8 cellular contexts compared by ENCODE assay signal in the genomic region with DNA sequence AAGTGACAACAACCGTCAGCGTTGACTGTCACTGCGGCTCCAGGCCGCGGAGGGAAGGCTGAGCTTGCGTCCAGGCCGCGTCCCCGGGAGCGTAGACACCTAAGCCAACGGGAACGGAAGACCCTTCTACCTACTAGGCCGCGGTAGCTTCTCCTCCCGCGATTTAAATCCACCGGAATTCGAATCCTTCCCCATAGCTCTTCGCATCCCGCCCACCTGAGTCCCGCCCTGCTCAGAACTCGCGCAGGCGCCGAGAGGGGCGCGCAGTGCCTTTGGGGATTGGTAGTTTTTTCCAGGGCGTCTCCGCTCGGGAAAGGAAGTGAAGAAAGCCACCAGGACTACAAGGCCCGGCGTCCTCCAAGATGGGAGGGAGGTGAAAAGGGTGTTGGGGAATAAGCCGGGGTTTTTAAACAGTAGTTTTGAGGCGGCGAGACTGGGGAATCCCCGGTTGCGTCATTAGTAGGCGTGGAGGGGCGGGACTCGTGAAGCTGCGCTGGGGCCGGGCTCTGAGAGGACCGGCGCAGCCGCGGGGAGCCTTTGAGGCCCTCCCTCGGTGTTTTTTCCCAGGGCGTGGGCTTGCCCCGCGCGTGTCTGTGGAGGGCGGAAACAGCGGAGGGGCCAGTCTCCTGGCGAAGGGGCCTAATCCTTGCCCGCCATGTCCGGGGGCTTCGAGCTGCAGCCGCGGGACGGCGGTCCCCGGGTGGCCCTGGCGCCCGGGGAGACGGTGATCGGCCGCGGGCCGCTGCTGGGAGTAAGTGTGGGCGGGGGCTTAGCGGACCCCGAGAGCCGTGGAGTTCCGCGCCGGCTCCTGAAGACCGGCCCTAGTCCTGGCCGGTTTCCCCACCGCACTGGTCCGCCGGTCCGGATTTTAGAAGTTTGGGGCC. TPM values are rescaled to one million over a fixed set of nuclear protein-coding genes. Genes with fewer than 3 reads are reported as not detected.
DNase-seq lines count a peak whose midpoint lies in the region; ATAC-seq and TF ChIP-seq lines count a peak whose summit lies in the region.

A gene with protein sequence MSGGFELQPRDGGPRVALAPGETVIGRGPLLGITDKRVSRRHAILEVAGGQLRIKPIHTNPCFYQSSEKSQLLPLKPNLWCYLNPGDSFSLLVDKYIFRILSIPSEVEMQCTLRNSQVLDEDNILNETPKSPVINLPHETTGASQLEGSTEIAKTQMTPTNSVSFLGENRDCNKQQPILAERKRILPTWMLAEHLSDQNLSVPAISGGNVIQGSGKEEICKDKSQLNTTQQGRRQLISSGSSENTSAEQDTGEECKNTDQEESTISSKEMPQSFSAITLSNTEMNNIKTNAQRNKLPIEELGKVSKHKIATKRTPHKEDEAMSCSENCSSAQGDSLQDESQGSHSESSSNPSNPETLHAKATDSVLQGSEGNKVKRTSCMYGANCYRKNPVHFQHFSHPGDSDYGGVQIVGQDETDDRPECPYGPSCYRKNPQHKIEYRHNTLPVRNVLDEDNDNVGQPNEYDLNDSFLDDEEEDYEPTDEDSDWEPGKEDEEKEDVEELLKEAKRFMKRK (plus strand): TSS at position 509 of the 884 bp plus-strand sequence. CDS start 147 bp downstream, at position 656.
A gene with protein sequence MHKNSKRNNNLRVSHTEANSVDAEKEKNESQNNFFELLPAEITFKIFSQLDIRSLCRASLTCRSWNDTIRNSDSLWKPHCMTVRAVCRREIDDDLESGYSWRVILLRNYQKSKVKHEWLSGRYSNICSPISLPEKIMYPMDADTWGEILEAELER (minus strand): TSS at position 218 of the 884 bp plus-strand sequence. CDS start 2,149 bp downstream, outside the sequence.

- TF ChIP-seq CTCF in OCI-LY1 (IDR thresholded peaks at IDR 0.05; ENCODE audit: low read length) (no peak), endothelial cell (IDR thresholded peaks at IDR 0.05; ENCODE audit: unreplicated experiment) (no peak)

- no peaks in the 10 kb centered on the region for H3K27me3 ChIP-seq in OCI-LY1 (ENCODE audit: insufficient read depth, low read length)

- H3K4me3 Mint-ChIP-seq in endothelial cell (ENCODE audit: unreplicated experiment): peak within 1 kb of the TSS; percentile 99

- H3K9me3 ChIP-seq in OCI-LY1 (ENCODE audit: low read length) (no peaks in the 10 kb centered on the region), mesodermal cell (ENCODE audit: control insufficient read depth, low read length) (no peaks in the 10 kb centered on the region)

- peak within 1 kb of the TSS; percentile 62 for H2AFZ ChIP-seq in OCI-LY1 (ENCODE audit: low read length)

- peak within 1 kb of the TSS; percentile 87 for H3K4me2 ChIP-seq in OCI-LY1 (ENCODE audit: low read length)

- H3K36me3 ChIP-seq in OCI-LY1 (ENCODE audit: insufficient read depth, low read length) (no peaks in the 10 kb centered on the region), mesodermal cell (ENCODE audit: control insufficient read depth, insufficient read depth, low read length) (peaks cover 4% of the 10 kb centered on the region)

- DNase-seq in DMS 273 (lab: John Stamatoyannopoulos, UW; ENCODE audit: unreplicated experiment): peak; percentile 100
- peak; percentile 92 for DNase-seq in HuH-7 (ENCODE audit: low spot score)
- DNase-seq in activated T-cell treated with anti-CD3 and anti-CD28 coated beads for 1 hour (ENCODE audit: low read depth): peak; percentile 95
- peak; percentile 90 for DNase-seq in endothelial cell (ENCODE audit: low spot score)
- peak; percentile 95 for DNase-seq in stimulated activated CD8-positive, alpha-beta memory T cell treated with anti-CD3 and anti-CD28 coated beads, Interleukin-15, amount 100 ng/mL, for 24 hours (ENCODE audit: low read depth)

- no peaks in the 10 kb centered on the region for H3K9me2 ChIP-seq in OCI-LY1 (ENCODE audit: low read depth, low read length)

- WGBS in mesodermal cell (ENCODE audit: insufficient coverage in 2 of 2), 2 experiments: 0 to 1% methylated on average over 49 to 51 of the region's 82 CpGs

- no peaks in the 10 kb centered on the region for H3K27me3 Mint-ChIP-seq in endothelial cell (ENCODE audit: unreplicated experiment)

- H3K9ac ChIP-seq in OCI-LY1 (ENCODE audit: low read length): peak within 1 kb of the TSS; percentile 95

- H3K4me1 Mint-ChIP-seq in endothelial cell (ENCODE audit: unreplicated experiment): peaks cover 36% of the 10 kb centered on the region

- no peaks in the 10 kb centered on the region for H3K36me3 Mint-ChIP-seq in endothelial cell (ENCODE audit: low read depth, unreplicated experiment)

- peak within 1 kb of the TSS; percentile 41 for H3K27ac ChIP-seq in OCI-LY1 (ENCODE audit: low read depth, low read length, poor library complexity, severe bottlenecking)
- H3K27ac ChIP-seq in mesodermal cell (ENCODE audit: low read depth, low read length, severe bottlenecking): peak within 1 kb of the TSS; percentile 93

- H3K79me2 ChIP-seq in OCI-LY1 (ENCODE audit: insufficient read depth, low read length): no peaks in the 10 kb centered on the region

- peak within 1 kb of the TSS; percentile 85 for H3K27ac Mint-ChIP-seq in endothelial cell (ENCODE audit: unreplicated experiment)

- H3F3A ChIP-seq in OCI-LY1 (ENCODE audit: insufficient read depth, low read length): no peaks in the 10 kb centered on the region

- H3K4me1 ChIP-seq in OCI-LY1 (ENCODE audit: insufficient read depth, low read length, severe bottlenecking) (peaks cover 34% of the 10 kb centered on the region), mesodermal cell (ENCODE audit: control insufficient read depth, insufficient read depth, low read length, poor library complexity, severe bottlenecking) (peaks cover 23% of the 10 kb centered on the region)

- no peaks in the 10 kb centered on the region for H4K20me1 ChIP-seq in OCI-LY1 (ENCODE audit: insufficient read depth, low read length)

- ATAC-seq in GM21526 (IDR thresholded peaks at IDR 0.05; ENCODE audit: low FRiP score, unreplicated experiment): peak; percentile 88

- H3K4me3 ChIP-seq in OCI-LY1 (ENCODE audit: low read depth, low read length, poor library complexity, severe bottlenecking) (peak within 1 kb of the TSS; percentile 81), mesodermal cell (ENCODE audit: extremely low read depth, insufficient read depth, low read length, poor library complexity, severe bottlenecking) (peak within 1 kb of the TSS; percentile 87)

- H3K9me3 Mint-ChIP-seq in endothelial cell (ENCODE audit: unreplicated experiment): no peaks in the 10 kb centered on the region

RNA-seq across cellular contexts. Expression of the first gene that starts in this region (rescaled TPM):
- total RNA-seq in endothelial cell (ENCODE audit: unreplicated experiment): 12.9 TPM
- polyA plus RNA-seq in mesodermal cell (2013, experiment 1 of 2): 9.5 TPM
- polyA plus RNA-seq in mesodermal cell (2013, experiment 2 of 2): 10.1 TPM

RNA-seq across cellular contexts. Expression of the second gene that starts in this region (rescaled TPM):
- total RNA-seq in endothelial cell (ENCODE audit: unreplicated experiment): 1.6 TPM
- polyA plus RNA-seq in mesodermal cell (2013, experiment 1 of 2): 1.6 TPM
- polyA plus RNA-seq in mesodermal cell (2013, experiment 2 of 2): 1.9 TPM

Comparison
In these comparisons a context has a peak if more than half of its experiments do, and no peak if none do; other contexts are left out.
1. Peak in every context shown above with its lines: DNase-seq, ATAC-seq, H3K4me3 ChIP-seq and H3K27ac ChIP-seq.